ENCODE assay signal across 10 cellular contexts in genomic region chr20:38892091-38892981, GRCh38. TPM values are rescaled to one million over a fixed set of nuclear protein-coding genes. Genes with fewer than 3 reads are reported as not detected.
DNase-seq lines count a peak whose midpoint lies in the region; ATAC-seq and TF ChIP-seq lines count a peak whose summit lies in the region.
"Had no signal": no experiment of that assay in that cellular context is flagged by ENCODE, and none has a peak within 500 bp of the region (broad histone marks: within the 10 kb centered on the region; RNA-seq: fewer than 3 reads in every experiment).

No MANE protein-coding gene starts in this region.

- H3K36me3 Mint-ChIP-seq in activated naive CD8-positive, alpha-beta T cell, result peaks cover 2% of the 10 kb centered on the region
- H3K36me3 Mint-ChIP-seq: brain had no signal

- no peaks in the 10 kb centered on the region for H3K9me3 Mint-ChIP-seq in activated naive CD8-positive, alpha-beta T cell (ENCODE audit: low read depth)
- H3K9me3 Mint-ChIP-seq: brain had no signal

- TF ChIP-seq CTCF in GM10248 (IDR thresholded peaks at IDR 0.05; ENCODE audit: control extremely low read depth, extremely low read depth, low read depth, missing control alignments) (no peak), right atrium auricular region (IDR thresholded peaks at IDR 0.05) (no peak)

- POLR2A ChIA-PET in GM10248 (lab: Yijun Ruan, JAX), result interaction anchor here (1.0 to 1.7 kb wide), 6 partner anchors 10 to 87 kb away, joined by 3 to 12 read pairs (median 6); partner anchors contain the start of gene PPP1R16B

- H3K27me3 Mint-ChIP-seq in activated naive CD8-positive, alpha-beta T cell, result no peaks in the 10 kb centered on the region

- DNase-seq in GM10248 (ENCODE audit: extremely low spot score), result peak; percentile 70
- no peak for DNase-seq in NCI-H82 (lab: John Stamatoyannopoulos, UW)
- no peak for DNase-seq in superior temporal gyrus (ENCODE audit: extremely low spot score)
- DNase-seq in ACHN, result no peak
- DNase-seq in right atrium auricular region (ENCODE audit: low spot score), result no peak
- DNase-seq: SHP77 treated with DMSO at 0.1 percent for 48 hours had no signal

- no peaks in the 10 kb centered on the region for H3K27me3 ChIP-seq in right atrium auricular region

- peaks cover 0 to 10% of the 10 kb centered on the region in 2 donors for H3K4me1 ChIP-seq in right atrium auricular region

- peaks cover 34% of the 10 kb centered on the region for H3K4me1 Mint-ChIP-seq in activated naive CD8-positive, alpha-beta T cell (ENCODE audit: low read depth)

- in situ Hi-C loops in ACHN (cut with HindIII; ENCODE audit: low pct_ligation_motif_present, low pct_unique_long_range_greater_than_20kb, low sequenced_read_pairs), result no loop called here

- H3K4me3 ChIP-seq in right atrium auricular region, result no peak overlapping the region

- H3K27ac ChIP-seq in right atrium auricular region, result no peak overlapping the region

- peak overlapping the region; percentile 91 for H3K27ac Mint-ChIP-seq in activated naive CD8-positive, alpha-beta T cell

- CTCF ChIA-PET in GM10248 (lab: Yijun Ruan, JAX), result interaction anchor here (0.8 to 6.6 kb wide), 53 partner anchors 10 to 271 kb away, joined by 3 to 112 read pairs (median 5); partner anchors contain the start of genes DHX35, FAM83D and PPP1R16B

- no peaks in the 10 kb centered on the region for H3K36me3 ChIP-seq in right atrium auricular region

- H3K9me3 ChIP-seq in right atrium auricular region, result no peaks in the 10 kb centered on the region

- ATAC-seq in GM21360 (IDR thresholded peaks at IDR 0.05; ENCODE audit: unreplicated experiment), result peak; percentile 53
- peak; percentile 56 for ATAC-seq in HG03354 (IDR thresholded peaks at IDR 0.05; ENCODE audit: poor library complexity, severe bottlenecking, unreplicated experiment)

- H3K4me3 Mint-ChIP-seq in activated naive CD8-positive, alpha-beta T cell, result no peak overlapping the region

RNA-seq across cellular contexts. Expression of gene FAM83D, which starts 33.9 kb away (rescaled TPM):
- 1 to 10 TPM; 1.1 to 2.2 TPM for total RNA-seq in right atrium auricular region
